In the genomic region with DNA sequence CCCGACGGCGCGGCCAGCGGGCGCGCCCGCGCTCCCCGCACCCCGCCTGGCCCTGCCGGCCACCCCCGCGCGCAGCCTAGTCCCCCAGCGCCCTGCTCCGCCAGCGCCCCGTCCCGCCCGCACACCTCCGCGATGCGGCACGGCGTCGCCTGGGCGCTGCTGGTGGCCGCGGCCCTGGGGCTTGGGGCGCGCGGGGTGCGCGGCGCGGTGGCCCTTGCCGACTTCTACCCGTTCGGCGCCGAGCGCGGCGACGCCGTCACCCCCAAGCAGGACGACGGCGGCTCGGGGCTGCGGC, we compare ENCODE assay signal across 8 cellular contexts. TPM values are rescaled to one million over a fixed set of nuclear protein-coding genes. Genes with fewer than 3 reads are reported as not detected.
DNase-seq lines count a peak whose midpoint lies in the region; ATAC-seq and TF ChIP-seq lines count a peak whose summit lies in the region.
"Had no signal": no experiment of that assay in that cellular context is flagged by ENCODE, and none has a peak within 500 bp of the region (broad histone marks: within the 10 kb centered on the region; RNA-seq: fewer than 3 reads in every experiment).

No MANE protein-coding gene starts in this region.

- H3K36me3 Mint-ChIP-seq in stimulated activated memory B cell treated with anti-CD40 and anti-IgM and Interleukin-4, amounts not matched to agents 10 μg/mL and 1 μg/mL and 100 μg/mL, for 72 hours = peaks cover 7% of the 10 kb centered on the region

- H3K9me3 ChIP-seq in WERI-Rb-1 (ENCODE audit: severe bottlenecking) (no peaks in the 10 kb centered on the region), iPS DF 6.9 (ENCODE audit: control insufficient read depth, insufficient read depth, low read length) (no peaks in the 10 kb centered on the region)

- peaks cover 5% of the 10 kb centered on the region; the same call in 1 of the 2 replicates for H3K4me1 ChIP-seq in iPS DF 6.9 (ENCODE audit: control insufficient read depth, insufficient read depth, low read length)

- peak overlapping the region; percentile 73 for H3K4me3 Mint-ChIP-seq in stimulated activated memory B cell treated with anti-CD40 and anti-IgM and Interleukin-4, amounts not matched to agents 10 μg/mL and 1 μg/mL and 100 μg/mL, for 72 hours

- peaks cover 11% of the 10 kb centered on the region for H3K9me3 Mint-ChIP-seq in stimulated activated memory B cell treated with anti-CD40 and anti-IgM and Interleukin-4, amounts not matched to agents 10 μg/mL and 1 μg/mL and 100 μg/mL, for 72 hours

- peaks cover 15% of the 10 kb centered on the region for H3K27me3 ChIP-seq in H7 (ENCODE audit: control insufficient read depth, insufficient read depth, low read length)
- no peaks in the 10 kb centered on the region for H3K27me3 ChIP-seq in WERI-Rb-1 (ENCODE audit: insufficient read depth, low read depth, severe bottlenecking)
- peaks cover 6% of the 10 kb centered on the region; the same call in 1 of the 2 replicates for H3K27me3 ChIP-seq in iPS DF 6.9 (ENCODE audit: control insufficient read depth, insufficient read depth, low read length)

- DNase-seq in H7 = no peak
- DNase-seq in WERI-Rb-1 = no peak
- DNase-seq in iPS DF 6.9 (ENCODE audit: low read depth, low spot score) = no peak
- DNase-seq in SIG-M5 (lab: John Stamatoyannopoulos, UW) = no peak

- WGBS in iPS DF 6.9 (ENCODE audit: insufficient coverage, insufficient read length) = no CpG with 5 or more reads among the region's 52 CpGs

- H3K27me3 Mint-ChIP-seq in stimulated activated memory B cell treated with anti-CD40 and anti-IgM and Interleukin-4, amounts not matched to agents 10 μg/mL and 1 μg/mL and 100 μg/mL, for 72 hours = peaks cover 64% of the 10 kb centered on the region

- no peak for TF ChIP-seq CTCF in WERI-Rb-1 (IDR thresholded peaks at IDR 0.05; ENCODE audit: low read depth, low read length)

- H3K36me3 ChIP-seq in H7 (replicated peaks; ENCODE audit: control insufficient read depth, insufficient read depth, low read length) (no peaks in the 10 kb centered on the region), WERI-Rb-1 (no peaks in the 10 kb centered on the region), iPS DF 6.9 (ENCODE audit: control insufficient read depth, insufficient read depth, low read length) (no peaks in the 10 kb centered on the region; the same call in 1 of the 2 replicates)

- ATAC-seq in stimulated activated memory B cell treated with anti-CD40 and anti-IgM and Interleukin-4, amounts not matched to agents 10 μg/mL and 1 μg/mL and 100 μg/mL, for 72 hours = peak; percentile 39
- ATAC-seq in HG03460 (IDR thresholded peaks at IDR 0.05; ENCODE audit: unreplicated experiment) (no peak), GM21737 (IDR thresholded peaks at IDR 0.05; ENCODE audit: unreplicated experiment) (no peak)

- no peak overlapping the region for H3K27ac ChIP-seq in WERI-Rb-1
- H3K27ac ChIP-seq in iPS DF 6.9 (ENCODE audit: low read length) = no peak overlapping the region

- H3K4me3 ChIP-seq in H7 (ENCODE audit: insufficient read depth, low read depth, low read length) (peak overlapping the region; percentile 62), WERI-Rb-1 (ENCODE audit: low read depth, low read length) (peak overlapping the region; percentile 24), iPS DF 6.9 (ENCODE audit: low read length) (peak overlapping the region; percentile 76; the same call in 1 of the 2 replicates)

- no peak overlapping the region for H3K27ac Mint-ChIP-seq in stimulated activated memory B cell treated with anti-CD40 and anti-IgM and Interleukin-4, amounts not matched to agents 10 μg/mL and 1 μg/mL and 100 μg/mL, for 72 hours
- H3K27ac Mint-ChIP-seq: nephron had no signal

- H3K4me1 Mint-ChIP-seq in stimulated activated memory B cell treated with anti-CD40 and anti-IgM and Interleukin-4, amounts not matched to agents 10 μg/mL and 1 μg/mL and 100 μg/mL, for 72 hours = peaks cover 13% of the 10 kb centered on the region

RNA-seq across cellular contexts. Expression of a gene that starts 0.2 kb away (rescaled TPM):
- 0.52 and 1.1 TPM in 2 replicates for total RNA-seq in H7 (2014; rRNA removed; shearing (Covaris generic))

Comparison
In these comparisons a context has a peak if more than half of its experiments do, and no peak if none do; other contexts are left out.
1. H3K4me3 ChIP-seq: peak in every context shown above with its lines; median percentile 76 in iPS DF 6.9; 62 in H7; 24 in WERI-Rb-1.